ENCODE assay signal across 8 cellular contexts in genomic region chr17:32445497-32445896, GRCh38. TPM values are rescaled to one million over a fixed set of nuclear protein-coding genes. Genes with fewer than 3 reads are reported as not detected.
A peak's percentile ranks its signal among the peaks of the same experiment; 100 is the strongest.
DNase-seq lines count a peak whose midpoint lies in the region; ATAC-seq and TF ChIP-seq lines count a peak whose summit lies in the region.

No MANE protein-coding gene starts in this region.

- peaks cover 0 to 38% of the 10 kb centered on the region in 2 donors for H3K36me3 ChIP-seq in gastrocnemius medialis

- no peaks in the 10 kb centered on the region for H3K9me3 ChIP-seq in T-helper 17 cell (ENCODE audit: control insufficient read depth, low read length, poor library complexity, severe bottlenecking)
- H3K9me3 ChIP-seq in gastrocnemius medialis: no peaks in the 10 kb centered on the region

- H3K27ac Mint-ChIP-seq in T-helper 17 cell: peak overlapping the region; percentile 91

- peaks cover 2% of the 10 kb centered on the region for H3K36me3 Mint-ChIP-seq in T-helper 17 cell (ENCODE audit: low read depth)

- TF ChIP-seq CTCF in GM12875 (IDR thresholded peaks at IDR 0.05; ENCODE audit: borderline replicate concordance, insufficient read depth, low read depth, low read length) (no peak), fibroblast of villous mesenchyme (IDR thresholded peaks at IDR 0.05; ENCODE audit: insufficient read depth, low read depth, low read length) (no peak), gastrocnemius medialis (IDR thresholded peaks at IDR 0.05 in 4 of 5, conservative IDR thresholded peaks at IDR 0.05 in 1 of 5) (no peak)

- in situ Hi-C loops in gastrocnemius medialis (cut with MboI; ENCODE audit: low sequenced_read_pairs in 4 of 4): no loop called here

- peak overlapping the region; percentile 90 to 99 (median 98) for H3K27ac ChIP-seq in gastrocnemius medialis

- no peaks in the 10 kb centered on the region for H3K27me3 ChIP-seq in gastrocnemius medialis

- ATAC-seq in T-helper 17 cell: no peak
- ATAC-seq in gastrocnemius medialis: no peak
- no peak for ATAC-seq in GM21367 (IDR thresholded peaks at IDR 0.05; ENCODE audit: unreplicated experiment)

- DNase-seq in T-helper 17 cell: no peak
- no peak for DNase-seq in fibroblast of villous mesenchyme (ENCODE audit: low read depth)
- no peak for DNase-seq in gastrocnemius medialis
- no peak for DNase-seq in dedifferentiated amniotic fluid mesenchymal stem cell (ENCODE audit: extremely low spot score)
- no peak for DNase-seq in AML-193 (lab: John Stamatoyannopoulos, UW)
- no peak for DNase-seq in SIG-M5 (lab: John Stamatoyannopoulos, UW)

- H3K4me1 ChIP-seq in gastrocnemius medialis: peaks cover 32 to 41% of the 10 kb centered on the region in 2 donors

- H3K4me3 Mint-ChIP-seq in T-helper 17 cell: peak overlapping the region; percentile 94

- peaks cover 35% of the 10 kb centered on the region for H3K4me1 Mint-ChIP-seq in T-helper 17 cell

- peak overlapping the region; percentile 92 for H3K4me3 ChIP-seq in GM12875 (ENCODE audit: low read depth, low read length)
- H3K4me3 ChIP-seq in fibroblast of villous mesenchyme (ENCODE audit: low read depth, low read length): peak overlapping the region; percentile 88
- peak overlapping the region; percentile 89 to 100 (median 92) for H3K4me3 ChIP-seq in gastrocnemius medialis

- H3K27me3 Mint-ChIP-seq in T-helper 17 cell: no peaks in the 10 kb centered on the region

- no peak for TF ChIP-seq POLR2A in gastrocnemius medialis (IDR thresholded peaks at IDR 0.05)

- intact Hi-C loops in gastrocnemius medialis (cut with DNase I; ENCODE audit: low total_unique reads): loop anchor here (2.0 to 5.0 kb wide), 3 partner anchors 17 to 103 kb away; partner anchors contain the start of gene C17orf75

RNA-seq across cellular contexts. Expression of gene PSMD11, which starts 1.2 kb away (rescaled TPM):
- 10 to 100 TPM; 66.1 to 81.7 TPM for total RNA-seq in T-helper 17 cell
- 105 and 117 TPM in 2 replicates for total RNA-seq in fibroblast of villous mesenchyme
- 100 to 1,000 TPM in 3 of 4 donors, 10 to 100 TPM in 1; 81.7 to 215 (median 191) TPM for total RNA-seq in gastrocnemius medialis

RNA-seq across cellular contexts. Expression of gene CDK5R1, which starts 41.3 kb away (rescaled TPM):
- 1 to 10 TPM; 8.0 to 8.2 TPM for total RNA-seq in T-helper 17 cell
- total RNA-seq in fibroblast of villous mesenchyme: 0.64 and 0.86 TPM in 2 replicates
- 1 to 10 TPM in 3 of 4 donors, under 1 TPM in 1; 0.15 to 2.2 (median 1.5) TPM for total RNA-seq in gastrocnemius medialis
